Comparison of ENCODE assay signal across 9 cellular contexts in the genomic region with DNA sequence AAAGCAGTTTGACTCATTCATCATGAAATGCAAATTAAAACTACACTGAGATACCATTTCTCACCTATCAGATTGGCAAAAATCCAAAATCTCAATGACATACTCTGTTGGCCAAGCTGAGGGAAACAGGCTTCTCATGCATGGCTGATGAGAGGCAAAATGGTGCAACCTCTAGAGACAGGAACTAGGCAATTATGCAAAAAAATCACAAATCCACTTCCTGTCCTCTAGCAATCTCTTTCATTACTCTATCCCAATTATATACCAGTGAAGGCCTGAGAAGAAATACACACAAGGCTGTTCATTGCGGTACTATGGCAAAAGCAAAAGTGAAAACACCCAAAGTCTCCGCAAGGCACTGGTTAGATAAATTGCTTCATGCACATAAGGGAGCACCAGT. TPM values are rescaled to one million over a fixed set of nuclear protein-coding genes. Genes with fewer than 3 reads are reported as not detected.
DNase-seq lines count a peak whose midpoint lies in the region; ATAC-seq and TF ChIP-seq lines count a peak whose summit lies in the region.
"Had no signal": no experiment of that assay in that cellular context is flagged by ENCODE, and none has a peak within 500 bp of the region (broad histone marks: within the 10 kb centered on the region; RNA-seq: fewer than 3 reads in every experiment).

No MANE protein-coding gene starts in this region.

- H3K4me3 ChIP-seq in neural progenitor cell (no peak overlapping the region), testis (no peak overlapping the region)

- no peak overlapping the region for H3K9ac ChIP-seq in neural progenitor cell

- H3K36me3 Mint-ChIP-seq in activated naive CD4-positive, alpha-beta T cell treated with anti-CD3 and anti-CD28 coated beads, Interleukin-2, amount 50 U/mL, for 72 hours: peaks cover 0 to 5% of the 10 kb centered on the region in 2 donors
- peaks cover 21% of the 10 kb centered on the region for H3K36me3 Mint-ChIP-seq in activated naive CD4-positive, alpha-beta T cell treated with anti-CD3 and anti-CD28 coated beads for 36 hours (ENCODE audit: low read depth)
- peaks cover 1% of the 10 kb centered on the region for H3K36me3 Mint-ChIP-seq in neural progenitor cell

- TF ChIP-seq CTCF in neural progenitor cell (IDR thresholded peaks at IDR 0.05) (no peak), testis (IDR thresholded peaks at IDR 0.05) (no peak)

- H2AFZ ChIP-seq in neural progenitor cell (replicated peaks): no peak overlapping the region

- H3K27me3 ChIP-seq in neural progenitor cell (no peaks in the 10 kb centered on the region), testis (no peaks in the 10 kb centered on the region)

- peak; percentile 53 to 67 for ATAC-seq in activated naive CD4-positive, alpha-beta T cell treated with anti-CD3 and anti-CD28 coated beads, Interleukin-2, amount 50 U/mL, for 72 hours
- ATAC-seq in HG02884 (IDR thresholded peaks at IDR 0.05; ENCODE audit: unreplicated experiment): peak; percentile 88
- no peak for ATAC-seq in left lobe of liver

- intact Hi-C loops in activated naive CD4-positive, alpha-beta T cell treated with anti-CD3 and anti-CD28 coated beads for 36 hours (cut with micrococcal nuclease): no loop called here
- intact Hi-C loops in testis (cut with DNase I; ENCODE audit: low total_unique reads): no loop called here

- H3K9me3 ChIP-seq in neural progenitor cell (ENCODE audit: low read depth) (no peaks in the 10 kb centered on the region), testis (no peaks in the 10 kb centered on the region)

- 93% methylated on average over 2 of the region's 2 CpGs for WGBS in testis, 2 donors

- peaks cover 15% of the 10 kb centered on the region for H3K4me1 Mint-ChIP-seq in activated naive CD4-positive, alpha-beta T cell treated with anti-CD3 and anti-CD28 coated beads for 36 hours (ENCODE audit: low read depth)
- H3K4me1 Mint-ChIP-seq in neural progenitor cell: no peaks in the 10 kb centered on the region

- H3K4me1 ChIP-seq in neural progenitor cell (no peaks in the 10 kb centered on the region), testis (no peaks in the 10 kb centered on the region)

- no peak overlapping the region for H3K4me3 Mint-ChIP-seq in activated naive CD4-positive, alpha-beta T cell treated with anti-CD3 and anti-CD28 coated beads for 36 hours
- H3K4me3 Mint-ChIP-seq in neural progenitor cell: no peak overlapping the region
- H3K4me3 Mint-ChIP-seq: activated naive CD4-positive, alpha-beta T cell treated with anti-CD3 and anti-CD28 coated beads, Interleukin-2, amount 50 U/mL, for 24 hours had no signal

- no peak overlapping the region for H3K27ac Mint-ChIP-seq in activated naive CD4-positive, alpha-beta T cell treated with anti-CD3 and anti-CD28 coated beads, Interleukin-2, amount 50 U/mL, for 72 hours
- no peak overlapping the region for H3K27ac Mint-ChIP-seq in activated naive CD4-positive, alpha-beta T cell treated with anti-CD3 and anti-CD28 coated beads for 36 hours
- no peak overlapping the region for H3K27ac Mint-ChIP-seq in neural progenitor cell
- H3K27ac Mint-ChIP-seq: activated naive CD4-positive, alpha-beta T cell treated with anti-CD3 and anti-CD28 coated beads, Interleukin-2, amount 50 U/mL, for 24 hours had no signal

- CTCF ChIA-PET in activated naive CD4-positive, alpha-beta T cell treated with anti-CD3 and anti-CD28 coated beads for 36 hours (lab: Charles Lee): interaction anchor here (0.6 to 0.7 kb wide), 3 partner anchors 87 to 1737 kb away, joined by 3 read pairs; no protein-coding TSS in a partner anchor

- H3K9me3 Mint-ChIP-seq in activated naive CD4-positive, alpha-beta T cell treated with anti-CD3 and anti-CD28 coated beads, Interleukin-2, amount 50 U/mL, for 72 hours: no peaks in the 10 kb centered on the region
- H3K9me3 Mint-ChIP-seq in activated naive CD4-positive, alpha-beta T cell treated with anti-CD3 and anti-CD28 coated beads for 36 hours: no peaks in the 10 kb centered on the region
- no peaks in the 10 kb centered on the region for H3K9me3 Mint-ChIP-seq in neural progenitor cell
- H3K9me3 Mint-ChIP-seq: activated naive CD4-positive, alpha-beta T cell treated with anti-CD3 and anti-CD28 coated beads, Interleukin-2, amount 50 U/mL, for 24 hours had no signal

- H3K79me2 ChIP-seq in neural progenitor cell (ENCODE audit: low read depth): no peaks in the 10 kb centered on the region

- no peak for TF ChIP-seq POLR2A in testis (IDR thresholded peaks at IDR 0.05)

- no peak overlapping the region for H3K4me2 ChIP-seq in neural progenitor cell

- DNase-seq in activated naive CD4-positive, alpha-beta T cell treated with anti-CD3 and anti-CD28 coated beads, Interleukin-2, amount 50 U/mL, for 72 hours (ENCODE audit: low spot score in 2 of 2): no peak
- no peak for DNase-seq in activated naive CD4-positive, alpha-beta T cell treated with anti-CD3 and anti-CD28 coated beads for 36 hours
- DNase-seq in NCI-H187 treated with DMSO at 0.1 percent for 48 hours (lab: John Stamatoyannopoulos, UW): peak; percentile 56
- DNase-seq in neural progenitor cell (ENCODE audit: low spot score): no peak
- DNase-seq in left lobe of liver (ENCODE audit: low spot score): no peak
- DNase-seq in testis: no peak
- no peak for DNase-seq in HuH-7 (ENCODE audit: low spot score)

- no peaks in the 10 kb centered on the region for H4K20me1 ChIP-seq in neural progenitor cell (ENCODE audit: low read depth)

- H3F3A ChIP-seq in neural progenitor cell (ENCODE audit: low read depth): no peaks in the 10 kb centered on the region

- H3K27ac ChIP-seq in neural progenitor cell (no peak overlapping the region), testis (no peak overlapping the region)

- H3K36me3 ChIP-seq in neural progenitor cell: no peaks in the 10 kb centered on the region
- H3K36me3 ChIP-seq in testis (ENCODE audit: low read depth, missing control alignments): no peaks in the 10 kb centered on the region

- no peaks in the 10 kb centered on the region for H3K27me3 Mint-ChIP-seq in activated naive CD4-positive, alpha-beta T cell treated with anti-CD3 and anti-CD28 coated beads for 36 hours (ENCODE audit: low read depth)
- no peaks in the 10 kb centered on the region for H3K27me3 Mint-ChIP-seq in neural progenitor cell (ENCODE audit: insufficient read depth, low read depth)
- H3K27me3 Mint-ChIP-seq: activated naive CD4-positive, alpha-beta T cell treated with anti-CD3 and anti-CD28 coated beads, Interleukin-2, amount 50 U/mL, for 24 hours had no signal

RNA-seq across cellular contexts. Expression of gene PTPRN2, which starts 25.9 kb away (rescaled TPM):
- under 1 TPM; 0.35 to 0.61 TPM for total RNA-seq in activated naive CD4-positive, alpha-beta T cell treated with anti-CD3 and anti-CD28 coated beads, Interleukin-2, amount 50 U/mL, for 72 hours
- under 1 TPM; 0.54 to 0.62 TPM for total RNA-seq in activated naive CD4-positive, alpha-beta T cell treated with anti-CD3 and anti-CD28 coated beads for 36 hours
- 3.0 and 4.9 TPM in 2 replicates for total RNA-seq in neural progenitor cell (ENCODE audit: low replicate concordance)
- 0.33 TPM for total RNA-seq in left lobe of liver
- total RNA-seq in testis: 10 to 100 TPM in 1 of 2 donors, 1 to 10 TPM in 1; 9.8 to 10.8 TPM
- polyA plus RNA-seq in testis (ENCODE audit: insufficient read depth, low read depth, low replicate concordance): 9.3 TPM
